9 cellular contexts compared by ENCODE assay signal in the genomic region with DNA sequence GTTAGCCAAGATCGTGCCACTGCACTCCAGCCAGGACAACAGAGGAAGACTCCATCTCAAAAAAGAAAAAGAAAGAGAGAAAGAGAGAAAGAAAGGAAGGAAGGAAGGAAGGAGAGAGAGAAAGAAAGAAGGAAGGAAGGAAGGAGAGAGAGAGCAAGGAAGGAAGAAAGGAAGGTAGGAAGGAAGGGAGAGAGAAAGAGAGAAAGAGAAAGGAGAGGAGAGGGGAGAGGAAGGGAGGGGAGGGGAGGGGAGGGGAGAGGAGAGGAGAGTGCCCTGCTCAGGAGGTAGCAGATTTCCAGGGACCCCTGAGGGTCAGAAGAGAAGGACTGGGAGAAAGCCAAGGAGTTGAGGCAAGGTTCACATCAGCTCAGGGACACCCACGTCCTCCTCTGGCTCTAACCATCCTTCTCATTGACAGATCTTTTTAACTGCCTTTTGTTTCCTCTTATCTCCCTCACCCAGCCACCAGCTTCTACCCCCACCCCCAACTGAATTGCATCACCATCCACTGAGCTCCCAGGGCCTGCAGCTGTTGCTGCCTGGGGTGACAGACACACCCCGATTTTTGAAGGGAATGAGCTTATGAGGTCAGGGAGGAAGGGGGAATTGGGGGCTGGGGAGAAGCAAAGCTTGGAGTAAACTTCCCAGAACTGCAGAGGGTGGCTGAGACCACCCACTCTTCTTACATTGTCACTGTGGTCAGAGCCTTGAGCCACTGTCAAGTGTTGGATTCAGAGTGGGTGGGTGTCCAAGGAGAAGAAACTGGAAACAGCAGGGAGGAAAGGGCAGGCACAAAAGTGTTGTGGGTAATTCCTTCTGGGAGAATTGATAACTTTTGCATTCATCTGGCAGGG.
DNase-seq lines count a peak whose midpoint lies in the region; ATAC-seq and TF ChIP-seq lines count a peak whose summit lies in the region.
"Had no signal": no experiment of that assay in that cellular context is flagged by ENCODE, and none has a peak within 500 bp of the region (broad histone marks: within the 10 kb centered on the region; RNA-seq: fewer than 3 reads in every experiment).

No MANE protein-coding gene starts in this region.

- H3K27ac Mint-ChIP-seq in dendritic cell treated with granulocyte-macrophage colony-stimulating factor and Interleukin-4, amounts not matched to agents 40 ng/mL and 50 ng/mL, for 4 days, result peak overlapping the region; percentile 7
- H3K27ac Mint-ChIP-seq in neural crest cell (ENCODE audit: unreplicated experiment), result peak overlapping the region; percentile 79
- H3K27ac Mint-ChIP-seq in natural killer cell treated with Interleukin-12 subunit alpha and Interleukin-12 subunit beta and Interleukin-15 and Interleukin-18, amount 100 ng/mL, for 72 hours, result peak overlapping the region in 1 of 2 donors; percentile 36

- H3K27me3 Mint-ChIP-seq in dendritic cell treated with granulocyte-macrophage colony-stimulating factor and Interleukin-4, amounts not matched to agents 40 ng/mL and 50 ng/mL, for 4 days, result no peaks in the 10 kb centered on the region
- H3K27me3 Mint-ChIP-seq in neural crest cell (ENCODE audit: low read depth), result no peaks in the 10 kb centered on the region
- H3K27me3 Mint-ChIP-seq in natural killer cell treated with Interleukin-12 subunit alpha and Interleukin-12 subunit beta and Interleukin-15 and Interleukin-18, amount 100 ng/mL, for 72 hours, result peaks cover 0 to 2% of the 10 kb centered on the region in 2 donors

- no peak for ATAC-seq in HG03039 (IDR thresholded peaks at IDR 0.05; ENCODE audit: unreplicated experiment)
- no peak for ATAC-seq in natural killer cell treated with Interleukin-12 subunit alpha and Interleukin-12 subunit beta and Interleukin-15 and Interleukin-18, amount 100 ng/mL, for 72 hours
- ATAC-seq: HCT116 had no signal

- no peak overlapping the region for H3K4me3 Mint-ChIP-seq in dendritic cell treated with granulocyte-macrophage colony-stimulating factor and Interleukin-4, amounts not matched to agents 40 ng/mL and 50 ng/mL, for 4 days
- peak overlapping the region; percentile 39 for H3K4me3 Mint-ChIP-seq in neural crest cell
- H3K4me3 Mint-ChIP-seq in natural killer cell treated with Interleukin-12 subunit alpha and Interleukin-12 subunit beta and Interleukin-15 and Interleukin-18, amount 100 ng/mL, for 72 hours, result no peak overlapping the region

- peak; percentile 60 for DNase-seq in EH (ENCODE audit: low read depth)
- peak; percentile 81 for DNase-seq in NCI-H345 (lab: John Stamatoyannopoulos, UW)
- no peak for DNase-seq in neural crest cell (ENCODE audit: low read depth, low spot score)
- no peak for DNase-seq in GM10248 (ENCODE audit: extremely low spot score)
- DNase-seq in natural killer cell treated with Interleukin-12 subunit alpha and Interleukin-12 subunit beta and Interleukin-15 and Interleukin-18, amount 100 ng/mL, for 72 hours (ENCODE audit: low spot score), result no peak
- no peak for DNase-seq in activated CD8-positive, alpha-beta memory T cell treated with anti-CD3 and anti-CD28 coated beads, Interleukin-2, amount 50 U/mL, for 4 hours

- peaks cover 13% of the 10 kb centered on the region for H3K9me3 Mint-ChIP-seq in dendritic cell treated with granulocyte-macrophage colony-stimulating factor and Interleukin-4, amounts not matched to agents 40 ng/mL and 50 ng/mL, for 4 days
- H3K9me3 Mint-ChIP-seq in neural crest cell, result no peaks in the 10 kb centered on the region
- H3K9me3 Mint-ChIP-seq in natural killer cell treated with Interleukin-12 subunit alpha and Interleukin-12 subunit beta and Interleukin-15 and Interleukin-18, amount 100 ng/mL, for 72 hours, result no peaks in the 10 kb centered on the region

- intact Hi-C loops in dendritic cell treated with granulocyte-macrophage colony-stimulating factor and Interleukin-4, amounts not matched to agents 40 ng/mL and 50 ng/mL, for 4 days (cut with micrococcal nuclease), result no loop called here

- no peak for TF ChIP-seq CTCF in neural crest cell (conservative IDR thresholded peaks at IDR 0.05)
- no peak for TF ChIP-seq CTCF in GM10248 (IDR thresholded peaks at IDR 0.05; ENCODE audit: control extremely low read depth, extremely low read depth, low read depth, missing control alignments)

- H3K4me1 Mint-ChIP-seq in dendritic cell treated with granulocyte-macrophage colony-stimulating factor and Interleukin-4, amounts not matched to agents 40 ng/mL and 50 ng/mL, for 4 days (ENCODE audit: low read depth), result peaks cover 67% of the 10 kb centered on the region
- H3K4me1 Mint-ChIP-seq in neural crest cell, result peaks cover 54% of the 10 kb centered on the region
- peaks cover 6 to 25% of the 10 kb centered on the region in 2 donors for H3K4me1 Mint-ChIP-seq in natural killer cell treated with Interleukin-12 subunit alpha and Interleukin-12 subunit beta and Interleukin-15 and Interleukin-18, amount 100 ng/mL, for 72 hours (ENCODE audit: low read depth in 2 of 2)

- CTCF ChIA-PET in GM10248 (lab: Yijun Ruan, JAX), result no interaction called here

- POLR2A ChIA-PET in GM10248 (lab: Yijun Ruan, JAX), result no interaction called here

- H3K36me3 Mint-ChIP-seq in dendritic cell treated with granulocyte-macrophage colony-stimulating factor and Interleukin-4, amounts not matched to agents 40 ng/mL and 50 ng/mL, for 4 days (ENCODE audit: low read depth), result no peaks in the 10 kb centered on the region
- peaks cover 2% of the 10 kb centered on the region for H3K36me3 Mint-ChIP-seq in neural crest cell (ENCODE audit: low read depth)
- H3K36me3 Mint-ChIP-seq in natural killer cell treated with Interleukin-12 subunit alpha and Interleukin-12 subunit beta and Interleukin-15 and Interleukin-18, amount 100 ng/mL, for 72 hours, result no peaks in the 10 kb centered on the region

Comparison
In these comparisons a context has a peak if more than half of its experiments do, and no peak if none do; other contexts are left out.
1. DNase-seq: peak in EH (single experiment) and NCI-H345 (single experiment); none in neural crest cell (single experiment), GM10248 (single experiment), natural killer cell treated with Interleukin-12 subunit alpha and Interleukin-12 subunit beta and Interleukin-15 and Interleukin-18, amount 100 ng/mL, for 72 hours (single experiment) and activated CD8-positive, alpha-beta memory T cell treated with anti-CD3 and anti-CD28 coated beads, Interleukin-2, amount 50 U/mL, for 4 hours (single experiment).